ENCODE assay signal across 8 cellular contexts in the genomic region with DNA sequence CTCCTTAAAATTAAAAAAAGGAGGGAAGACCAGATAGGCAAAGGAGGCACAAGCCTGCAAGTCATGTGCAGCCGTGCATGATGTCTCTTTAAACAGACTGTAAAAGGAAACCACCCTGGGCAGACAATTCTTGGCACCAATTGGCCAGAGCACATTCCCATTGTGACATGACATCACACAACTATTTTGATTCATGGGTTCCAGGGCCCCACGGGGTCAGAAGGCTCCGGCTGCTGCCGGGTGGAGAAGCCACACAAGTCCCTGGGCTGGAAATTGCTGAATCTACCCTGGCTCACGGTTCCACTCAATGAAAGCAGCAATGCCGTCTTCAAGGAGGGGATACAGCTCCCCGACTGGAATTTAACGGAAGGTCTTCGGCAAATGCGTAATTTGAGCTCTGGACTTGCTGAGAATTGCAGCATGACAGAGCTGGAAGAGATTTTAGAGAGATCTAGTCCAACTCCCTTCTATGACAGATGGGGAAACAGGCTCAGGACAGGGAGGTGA.
DNase-seq lines count a peak whose midpoint lies in the region; ATAC-seq, FAIRE-seq and TF ChIP-seq lines count a peak whose summit lies in the region.

No MANE protein-coding gene starts in this region.

- no peaks in the 10 kb centered on the region for H3K9me3 ChIP-seq in astrocyte (ENCODE audit: insufficient read depth, low read depth, low read length)
- H3K9me3 ChIP-seq in spleen: no peaks in the 10 kb centered on the region

- peaks cover 4% of the 10 kb centered on the region for H3K36me3 Mint-ChIP-seq in astrocyte (ENCODE audit: low read depth, unreplicated experiment)
- H3K36me3 Mint-ChIP-seq in T-cell: peaks cover 7% of the 10 kb centered on the region

- H3K27ac Mint-ChIP-seq in astrocyte (ENCODE audit: unreplicated experiment) (peak overlapping the region; percentile 91), T-cell (no peak overlapping the region)

- CTCF ChIA-PET in T-cell (lab: Charles Lee): no interaction called here

- 8 to 45% (median 20%) methylated on average over 10 of the region's 10 CpGs for WGBS in spleen, 5 donors

- no peak for ATAC-seq in T-cell (replicated peaks in 1 of 4)

- FAIRE-seq in astrocyte (lab: Jason Lieb, UNC): peak; percentile 39

- H3K27ac ChIP-seq in astrocyte (ENCODE audit: low read depth, low read length) (peak overlapping the region; percentile 83), spleen (peak overlapping the region in 7 of 8 donors; percentile 22 to 78 (median 63))

- peaks cover 2% of the 10 kb centered on the region for H3K9me3 Mint-ChIP-seq in astrocyte (ENCODE audit: unreplicated experiment)
- H3K9me3 Mint-ChIP-seq in T-cell: no peaks in the 10 kb centered on the region

- TF ChIP-seq POLR2A in spleen (IDR thresholded peaks at IDR 0.05): no peak

- no peak overlapping the region for H2AFZ ChIP-seq in astrocyte (ENCODE audit: low read depth, low read length)

- H3K36me3 ChIP-seq in astrocyte (ENCODE audit: insufficient read depth, low read length): no peaks in the 10 kb centered on the region
- H3K36me3 ChIP-seq in spleen: no peaks in the 10 kb centered on the region

- peak overlapping the region; percentile 40 for H3K4me3 Mint-ChIP-seq in astrocyte (ENCODE audit: unreplicated experiment)
- no peak overlapping the region for H3K4me3 Mint-ChIP-seq in T-cell

- H3K27me3 ChIP-seq in astrocyte (ENCODE audit: insufficient read depth, low read length) (no peaks in the 10 kb centered on the region), spleen (replicated peaks in 1 of 7) (no peaks in the 10 kb centered on the region)

- TF ChIP-seq CTCF in astrocyte (IDR thresholded peaks at IDR 0.05; ENCODE audit: insufficient read depth, low read depth, low read length) (peak; percentile 17), spleen (IDR thresholded peaks at IDR 0.05 in 8 of 11, conservative IDR thresholded peaks at IDR 0.05 in 3 of 11) (peak in 1 of 11 experiments; percentile 24)

- H3K9ac ChIP-seq in astrocyte (ENCODE audit: low read length): peak overlapping the region; percentile 69

- POLR2A ChIA-PET in T-cell (lab: Charles Lee): no interaction called here

- H3K4me1 Mint-ChIP-seq in astrocyte (ENCODE audit: low read depth, unreplicated experiment) (peaks cover 14% of the 10 kb centered on the region), T-cell (peaks cover 4 to 6% (median 6%) of the 10 kb centered on the region in 3 donors)

- no peaks in the 10 kb centered on the region for H4K20me1 ChIP-seq in astrocyte (ENCODE audit: insufficient read depth, low read length)

- DNase-seq in COLO829 (ENCODE audit: low spot score): peak; percentile 65
- peak; percentile 86 to 88 for DNase-seq in NCI-H187 (lab: John Stamatoyannopoulos, UW)
- peak; percentile 92 for DNase-seq in astrocyte (ENCODE audit: low read depth)
- DNase-seq in iPS-NIHi7 (ENCODE audit: extremely low spot score): peak; percentile 53
- DNase-seq in spleen: no peak
- no peak for DNase-seq in Ammon's horn (ENCODE audit: low spot score)
- no peak for DNase-seq in OCI-M1 (lab: John Stamatoyannopoulos, UW)
- DNase-seq in T-cell: no peak

- peak overlapping the region; percentile 49 for H3K4me3 ChIP-seq in astrocyte (ENCODE audit: insufficient read depth, low read depth, low read length)
- peak overlapping the region in 6 of 8 donors; percentile 6 to 57 (median 20) for H3K4me3 ChIP-seq in spleen

- intact Hi-C loops in spleen (cut with DNase I; ENCODE audit: low total_unique reads): no loop called here

- H3K4me2 ChIP-seq in astrocyte (ENCODE audit: low read length): peak overlapping the region; percentile 71

- no peaks in the 10 kb centered on the region for H3K27me3 Mint-ChIP-seq in astrocyte (ENCODE audit: low read depth, unreplicated experiment)
- no peaks in the 10 kb centered on the region for H3K27me3 Mint-ChIP-seq in T-cell

- H3K4me1 ChIP-seq in astrocyte (ENCODE audit: insufficient read depth, low read length): peaks cover 28% of the 10 kb centered on the region
- H3K4me1 ChIP-seq in spleen: peaks cover 0 to 26% (median 9%) of the 10 kb centered on the region in 6 donors

- H3K79me2 ChIP-seq in astrocyte (ENCODE audit: insufficient read depth, low read length): no peaks in the 10 kb centered on the region

Comparison
In these comparisons a context has a peak if more than half of its experiments do, and no peak if none do; other contexts are left out.
1. DNase-seq: peak in COLO829 (single experiment), NCI-H187 (2 of 2), astrocyte (single experiment) and iPS-NIHi7 (single experiment); none in spleen (single experiment), Ammon's horn (single experiment), OCI-M1 (single experiment) and T-cell (0 of 34).